In genomic region chr6:16698988-16699868, GRCh38 we compare ENCODE assay signal across 2 cellular contexts.
TF ChIP-seq lines count a peak whose summit lies in the region.

No MANE protein-coding gene starts in this region.

TF ChIP-seq in IMR-90, 13 proteins besides CTCF, POLR2A, EP300 and RAD21 (continued from another document):
- TF ChIP-seq ELK1 (IDR thresholded peaks at IDR 0.05; ENCODE audit: borderline replicate concordance, low read depth, low read length), result no peak
- TF ChIP-seq FOS (IDR thresholded peaks at IDR 0.05; ENCODE audit: low read depth, low read length), result no peak
- no peak for TF ChIP-seq SMC3 (IDR thresholded peaks at IDR 0.05; ENCODE audit: low read depth, low read length)
- no peak for TF ChIP-seq CHD1 (IDR thresholded peaks at IDR 0.05; ENCODE audit: low read depth, low read length)
- TF ChIP-seq BHLHE40 (IDR thresholded peaks at IDR 0.05; ENCODE audit: low read depth, low read length), result no peak
- no peak; the same call in 1 of the 2 replicates for TF ChIP-seq CEBPB (IDR thresholded peaks at IDR 0.05; ENCODE audit: low read depth, low read length)
- no peak for TF ChIP-seq RCOR1 (IDR thresholded peaks at IDR 0.05; ENCODE audit: insufficient replicate concordance, low read length)

TF ChIP-seq in GM12878, 131 proteins besides CTCF, POLR2A, EP300 and RAD21 (continued from another document):
- TF ChIP-seq, protein P1, sequence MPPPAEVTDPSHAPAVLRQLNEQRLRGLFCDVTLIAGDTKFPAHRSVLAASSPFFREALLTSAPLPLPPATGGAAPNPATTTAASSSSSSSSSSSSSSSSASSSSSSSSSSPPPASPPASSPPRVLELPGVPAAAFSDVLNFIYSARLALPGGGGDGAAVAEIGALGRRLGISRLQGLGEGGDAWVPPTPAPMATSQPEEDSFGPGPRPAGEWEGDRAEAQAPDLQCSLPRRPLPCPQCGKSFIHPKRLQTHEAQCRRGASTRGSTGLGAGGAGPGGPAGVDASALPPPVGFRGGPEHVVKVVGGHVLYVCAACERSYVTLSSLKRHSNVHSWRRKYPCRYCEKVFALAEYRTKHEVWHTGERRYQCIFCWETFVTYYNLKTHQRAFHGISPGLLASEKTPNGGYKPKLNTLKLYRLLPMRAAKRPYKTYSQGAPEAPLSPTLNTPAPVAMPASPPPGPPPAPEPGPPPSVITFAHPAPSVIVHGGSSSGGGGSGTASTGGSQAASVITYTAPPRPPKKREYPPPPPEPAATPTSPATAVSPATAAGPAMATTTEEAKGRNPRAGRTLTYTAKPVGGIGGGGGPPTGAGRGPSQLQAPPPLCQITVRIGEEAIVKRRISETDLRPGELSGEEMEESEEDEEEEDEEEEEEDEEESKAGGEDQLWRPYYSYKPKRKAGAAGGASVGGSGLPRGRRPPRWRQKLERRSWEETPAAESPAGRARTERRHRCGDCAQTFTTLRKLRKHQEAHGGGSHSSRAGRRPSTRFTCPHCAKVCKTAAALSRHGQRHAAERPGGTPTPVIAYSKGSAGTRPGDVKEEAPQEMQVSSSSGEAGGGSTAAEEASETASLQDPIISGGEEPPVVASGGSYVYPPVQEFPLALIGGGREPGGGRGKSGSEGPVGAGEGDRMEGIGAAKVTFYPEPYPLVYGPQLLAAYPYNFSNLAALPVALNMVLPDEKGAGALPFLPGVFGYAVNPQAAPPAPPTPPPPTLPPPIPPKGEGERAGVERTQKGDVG (CRISPR knock-in tag; IDR thresholded peaks at IDR 0.05), result no peak
- TF ChIP-seq NFIC (IDR thresholded peaks at IDR 0.05; ENCODE audit: low read depth, low read length), result no peak
- 0 out of 2 replicates have a peak, but pooled peaks have one; percentile 27 for TF ChIP-seq EED (IDR thresholded peaks at IDR 0.05; ENCODE audit: low read depth)
- TF ChIP-seq SRF (IDR thresholded peaks at IDR 0.05; ENCODE audit: low read depth in 2 of 2, low read length in 2 of 2), result no peak
